13 cellular contexts compared by ENCODE assay signal in the genomic region with DNA sequence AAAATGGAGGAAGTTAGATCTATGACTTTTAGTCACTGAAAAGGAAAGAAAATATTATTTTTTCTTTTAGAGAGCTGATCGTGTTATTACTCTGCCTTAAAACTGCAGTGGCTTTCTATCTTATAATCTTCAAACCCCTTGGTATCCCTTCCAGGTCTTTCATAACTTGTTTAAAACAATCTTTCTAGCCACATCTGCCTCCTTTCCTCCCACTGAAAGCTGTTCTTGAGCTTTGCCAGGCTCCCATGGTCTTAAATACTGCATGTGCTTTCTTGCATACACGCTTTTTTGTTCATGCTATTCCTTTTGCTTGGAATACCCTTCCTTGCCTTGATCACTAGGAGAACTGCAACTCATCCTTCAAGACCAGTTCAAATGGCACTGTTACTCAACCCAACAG.
DNase-seq lines count a peak whose midpoint lies in the region; TF ChIP-seq lines count a peak whose summit lies in the region.
"Had no signal": no experiment of that assay in that cellular context is flagged by ENCODE, and none has a peak within 500 bp of the region (broad histone marks: within the 10 kb centered on the region; RNA-seq: fewer than 3 reads in every experiment).

No MANE protein-coding gene starts in this region.

- H3K27ac ChIP-seq in SJSA1: peak overlapping the region; percentile 56
- H3K27ac ChIP-seq in muscle layer of duodenum (ENCODE audit: low read length): peak overlapping the region; percentile 67
- H3K27ac ChIP-seq in thymus (ENCODE audit: low read depth): peak overlapping the region; percentile 36

- H3K4me1 ChIP-seq in SJSA1 (replicated peaks) (peaks cover 22% of the 10 kb centered on the region), muscle layer of duodenum (ENCODE audit: control insufficient read depth in 1 of 2, insufficient read depth in 2 of 2, low read length in 2 of 2) (no peaks in the 10 kb centered on the region), thymus (ENCODE audit: control insufficient read depth, insufficient read depth, low read length) (no peaks in the 10 kb centered on the region)

- H3K9me3 ChIP-seq in SJSA1 (replicated peaks) (no peaks in the 10 kb centered on the region), muscle layer of duodenum (ENCODE audit: control insufficient read depth in 1 of 2, low read length in 2 of 2) (no peaks in the 10 kb centered on the region), thymus (ENCODE audit: control insufficient read depth) (no peaks in the 10 kb centered on the region)

- H3K36me3 ChIP-seq in SJSA1 (no peaks in the 10 kb centered on the region), muscle layer of duodenum (ENCODE audit: control insufficient read depth in 1 of 2, insufficient read depth in 2 of 2, low read length in 2 of 2) (no peaks in the 10 kb centered on the region), thymus (ENCODE audit: control insufficient read depth, insufficient read depth) (no peaks in the 10 kb centered on the region)

- 68% methylated on average over 2 of the region's 2 CpGs for WGBS in thymus

- DNase-seq in SJSA1 (ENCODE audit: low read depth in 1 of 2, low spot score in 2 of 2) (no peak), epithelial cell of esophagus (ENCODE audit: low read depth) (peak; percentile 20), CD1c-positive myeloid dendritic cell (ENCODE audit: extremely low spot score) (no peak), HuH-7.5 (ENCODE audit: low spot score) (no peak), EL (no peak)
- DNase-seq in activated T-cell treated with anti-CD3 and anti-CD28 coated beads, Interleukin-2, amount 50 U/mL, for 48 hours: no peak
- DNase-seq: activated naive CD8-positive, alpha-beta T cell treated with anti-CD3 and anti-CD28 coated beads for 36 hours; naive thymus-derived CD4-positive, alpha-beta T cell; NCI-H2171; stimulated activated CD4-positive, alpha-beta T cell treated with anti-CD3 and anti-CD28 coated beads, Interleukin-15, amount 100 ng/mL, for 24 hours; T1000 had no signal

- no peak for TF ChIP-seq CTCF in epithelial cell of esophagus (IDR thresholded peaks at IDR 0.05; ENCODE audit: insufficient read depth, low read depth, low read length, missing control alignments)

- H3K4me3 ChIP-seq in SJSA1: no peak overlapping the region
- H3K4me3 ChIP-seq in epithelial cell of esophagus (ENCODE audit: low read length): no peak overlapping the region
- H3K4me3 ChIP-seq in muscle layer of duodenum (ENCODE audit: low read depth in 1 of 2, low read length in 2 of 2): no peak overlapping the region
- H3K4me3 ChIP-seq in thymus (ENCODE audit: low read length): no peak overlapping the region

- no peaks in the 10 kb centered on the region for H3K27me3 ChIP-seq in SJSA1 (replicated peaks)
- no peaks in the 10 kb centered on the region for H3K27me3 ChIP-seq in muscle layer of duodenum (ENCODE audit: low read depth, low read length)
- H3K27me3 ChIP-seq in thymus (ENCODE audit: control insufficient read depth, insufficient read depth): no peaks in the 10 kb centered on the region
